In genomic region chr7:123070702-123071286, GRCh38 we compare ENCODE assay signal across 9 cellular contexts.
DNase-seq lines count a peak whose midpoint lies in the region; ATAC-seq and TF ChIP-seq lines count a peak whose summit lies in the region.
"Had no signal": no experiment of that assay in that cellular context is flagged by ENCODE, and none has a peak within 500 bp of the region (broad histone marks: within the 10 kb centered on the region; RNA-seq: fewer than 3 reads in every experiment).

No MANE protein-coding gene starts in this region.

- no peaks in the 10 kb centered on the region for H3K27me3 Mint-ChIP-seq in activated CD4-positive, alpha-beta T cell treated with anti-CD3 and anti-CD28 coated beads, Interleukin-2, amount 10 ng/mL, durations not matched to agents 7 days and 5 days

- H3K27ac Mint-ChIP-seq in activated CD4-positive, alpha-beta T cell treated with anti-CD3 and anti-CD28 coated beads, Interleukin-2, amount 10 ng/mL, durations not matched to agents 7 days and 5 days: no peak overlapping the region

- no peak overlapping the region for H3K4me3 ChIP-seq in HCT116 (replicated peaks in 1 of 2; ENCODE audit: low read depth in 1 of 2, low read length in 2 of 2)
- H3K4me3 ChIP-seq: thoracic aorta had no signal

- BruUV-seq in HCT116 (replicated peaks; lab: Mats Ljungman, UMichigan): no TSS peak

- peak overlapping the region; percentile 17 for H2AFZ ChIP-seq in HCT116 (ENCODE audit: low read depth, low read length, poor library complexity, severe bottlenecking)

- CTCF ChIA-PET in HCT116 (lab: Charles Lee): interaction anchor here (0.9 to 1.8 kb wide), 6 partner anchors 61 to 423 kb away, joined by 3 to 8 read pairs (median 3); no protein-coding TSS in a partner anchor
- CTCF ChIA-PET in activated CD4-positive, alpha-beta T cell treated with anti-CD3 and anti-CD28 coated beads, Interleukin-2, amount 10 ng/mL, durations not matched to agents 7 days and 5 days (lab: Charles Lee): no interaction called here

- DNase-seq in Daoy (ENCODE audit: low read depth) (peak; percentile 25), HCT116 (ENCODE audit: low read depth, low spot score) (peak; percentile 32), RKO (ENCODE audit: low spot score) (peak; percentile 71), iPS-NIHi7 (ENCODE audit: extremely low spot score) (peak; percentile 41)
- DNase-seq in activated CD4-positive, alpha-beta T cell treated with anti-CD3 and anti-CD28 coated beads, Interleukin-2, amount 10 ng/mL, durations not matched to agents 7 days and 5 days: no peak

- no peaks in the 10 kb centered on the region for H3K4me1 Mint-ChIP-seq in activated CD4-positive, alpha-beta T cell treated with anti-CD3 and anti-CD28 coated beads, Interleukin-2, amount 10 ng/mL, durations not matched to agents 7 days and 5 days

- peaks cover 3% of the 10 kb centered on the region for H3K9me3 Mint-ChIP-seq in activated CD4-positive, alpha-beta T cell treated with anti-CD3 and anti-CD28 coated beads, Interleukin-2, amount 10 ng/mL, durations not matched to agents 7 days and 5 days

- POLR2A ChIA-PET in HCT116 (lab: Charles Lee): no interaction called here
- POLR2A ChIA-PET in activated CD4-positive, alpha-beta T cell treated with anti-CD3 and anti-CD28 coated beads, Interleukin-2, amount 10 ng/mL, durations not matched to agents 7 days and 5 days (lab: Charles Lee): no interaction called here

- peak; percentile 80 for ATAC-seq in HCT116
- no peak for ATAC-seq in HG02973 (IDR thresholded peaks at IDR 0.05; ENCODE audit: unreplicated experiment)
- ATAC-seq in HG03439 (IDR thresholded peaks at IDR 0.05; ENCODE audit: unreplicated experiment): no peak
- no peak for ATAC-seq in GM18498 (IDR thresholded peaks at IDR 0.05; ENCODE audit: unreplicated experiment)

- H3K36me3 ChIP-seq in HCT116 (ENCODE audit: control insufficient read depth in 1 of 2, insufficient read depth in 2 of 2, low read length in 2 of 2): no peaks in the 10 kb centered on the region
- H3K36me3 ChIP-seq: thoracic aorta had no signal

- H3K27ac ChIP-seq in HCT116 (ENCODE audit: low read depth, low read length): no peak overlapping the region
- H3K27ac ChIP-seq: thoracic aorta had no signal

- no peak overlapping the region for H3K9ac ChIP-seq in HCT116 (ENCODE audit: low read length)

- H3K4me2 ChIP-seq in HCT116 (ENCODE audit: low read length): no peak overlapping the region

- H3K79me2 ChIP-seq in HCT116 (ENCODE audit: insufficient read depth, low read length): no peaks in the 10 kb centered on the region

- intact Hi-C loops in HCT116 (cut with micrococcal nuclease): loop anchor here (2.0 to 5.0 kb wide), 2 partner anchors 82 to 296 kb away; no protein-coding TSS in a partner anchor

- RAD21 ChIA-PET in HCT116 (lab: Charles Lee; ENCODE audit: low non-redundant PET in 1 of 2, low total read pairs in 2 of 2, uncharacterized antibody in 2 of 2, unreplicated experiment in 2 of 2): interaction anchor here in 1 of 2 experiments (0.9 kb wide), 1 partner anchor 84 kb away, joined by 3 read pairs; no protein-coding TSS in a partner anchor

- TF ChIP-seq RAD21 in HCT116 (IDR thresholded peaks at IDR 0.05; ENCODE audit: low read depth): peak; percentile 72

- H3K9me3 ChIP-seq in HCT116 (ENCODE audit: control insufficient read depth in 1 of 2, insufficient read depth in 1 of 2, low read depth in 1 of 2, low read length in 2 of 2): no peaks in the 10 kb centered on the region
- H3K9me3 ChIP-seq: thoracic aorta had no signal

- no peaks in the 10 kb centered on the region for H3K27me3 ChIP-seq in HCT116 (ENCODE audit: insufficient read depth, low read length)

- H4K20me1 ChIP-seq in HCT116 (ENCODE audit: insufficient read depth): no peaks in the 10 kb centered on the region

- H3K36me3 Mint-ChIP-seq in activated CD4-positive, alpha-beta T cell treated with anti-CD3 and anti-CD28 coated beads, Interleukin-2, amount 10 ng/mL, durations not matched to agents 7 days and 5 days (ENCODE audit: low read depth): no peaks in the 10 kb centered on the region

- no peak overlapping the region for H3K4me3 Mint-ChIP-seq in activated CD4-positive, alpha-beta T cell treated with anti-CD3 and anti-CD28 coated beads, Interleukin-2, amount 10 ng/mL, durations not matched to agents 7 days and 5 days

- peak; percentile 46 to 75 (median 69); a peak in 5 of 6 replicates for TF ChIP-seq CTCF in HCT116 (IDR thresholded peaks at IDR 0.05 in 2 of 3, conservative IDR thresholded peaks at IDR 0.05 in 1 of 3; ENCODE audit: borderline replicate concordance in 1 of 3, insufficient read depth in 1 of 3, low read depth in 2 of 3, low read length in 2 of 3)

- no peaks in the 10 kb centered on the region for H3K9me2 ChIP-seq in HCT116 (ENCODE audit: insufficient read depth)

- H3K4me1 ChIP-seq in HCT116 (ENCODE audit: control insufficient read depth in 1 of 2, insufficient read depth in 2 of 2, low read length in 2 of 2): no peaks in the 10 kb centered on the region

- no peak for TF ChIP-seq POLR2A in HCT116 (IDR thresholded peaks at IDR 0.05; ENCODE audit: borderline replicate concordance, extremely low read depth, insufficient read depth, insufficient read length)

TF ChIP-seq in HCT116, 20 proteins besides CTCF, POLR2A, EP300 and RAD21:
- TF ChIP-seq CEBPB (IDR thresholded peaks at IDR 0.05; ENCODE audit: low read depth): no peak
- no peak for TF ChIP-seq POLR2AphosphoS5 (IDR thresholded peaks at IDR 0.05; ENCODE audit: low read depth, low read length)
- no peak for TF ChIP-seq ZNF274 (IDR thresholded peaks at IDR 0.05; ENCODE audit: low read depth, low read length)
- no peak for TF ChIP-seq JUND (IDR thresholded peaks at IDR 0.05)
- TF ChIP-seq, protein P1, sequence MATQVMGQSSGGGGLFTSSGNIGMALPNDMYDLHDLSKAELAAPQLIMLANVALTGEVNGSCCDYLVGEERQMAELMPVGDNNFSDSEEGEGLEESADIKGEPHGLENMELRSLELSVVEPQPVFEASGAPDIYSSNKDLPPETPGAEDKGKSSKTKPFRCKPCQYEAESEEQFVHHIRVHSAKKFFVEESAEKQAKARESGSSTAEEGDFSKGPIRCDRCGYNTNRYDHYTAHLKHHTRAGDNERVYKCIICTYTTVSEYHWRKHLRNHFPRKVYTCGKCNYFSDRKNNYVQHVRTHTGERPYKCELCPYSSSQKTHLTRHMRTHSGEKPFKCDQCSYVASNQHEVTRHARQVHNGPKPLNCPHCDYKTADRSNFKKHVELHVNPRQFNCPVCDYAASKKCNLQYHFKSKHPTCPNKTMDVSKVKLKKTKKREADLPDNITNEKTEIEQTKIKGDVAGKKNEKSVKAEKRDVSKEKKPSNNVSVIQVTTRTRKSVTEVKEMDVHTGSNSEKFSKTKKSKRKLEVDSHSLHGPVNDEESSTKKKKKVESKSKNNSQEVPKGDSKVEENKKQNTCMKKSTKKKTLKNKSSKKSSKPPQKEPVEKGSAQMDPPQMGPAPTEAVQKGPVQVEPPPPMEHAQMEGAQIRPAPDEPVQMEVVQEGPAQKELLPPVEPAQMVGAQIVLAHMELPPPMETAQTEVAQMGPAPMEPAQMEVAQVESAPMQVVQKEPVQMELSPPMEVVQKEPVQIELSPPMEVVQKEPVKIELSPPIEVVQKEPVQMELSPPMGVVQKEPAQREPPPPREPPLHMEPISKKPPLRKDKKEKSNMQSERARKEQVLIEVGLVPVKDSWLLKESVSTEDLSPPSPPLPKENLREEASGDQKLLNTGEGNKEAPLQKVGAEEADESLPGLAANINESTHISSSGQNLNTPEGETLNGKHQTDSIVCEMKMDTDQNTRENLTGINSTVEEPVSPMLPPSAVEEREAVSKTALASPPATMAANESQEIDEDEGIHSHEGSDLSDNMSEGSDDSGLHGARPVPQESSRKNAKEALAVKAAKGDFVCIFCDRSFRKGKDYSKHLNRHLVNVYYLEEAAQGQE (IDR thresholded peaks at IDR 0.05; ENCODE audit: low read depth): no peak
- TF ChIP-seq ELF1 (IDR thresholded peaks at IDR 0.05; ENCODE audit: borderline replicate concordance, low read depth): no peak
- TF ChIP-seq EZH2phosphoT487 (IDR thresholded peaks at IDR 0.05; ENCODE audit: borderline replicate concordance): no peak
- no peak for TF ChIP-seq SP1 (IDR thresholded peaks at IDR 0.05; ENCODE audit: low read depth)
- no peak for TF ChIP-seq TCF7L2 (IDR thresholded peaks at IDR 0.05; ENCODE audit: borderline replicate concordance, extremely low read depth, insufficient read depth, insufficient read length)
- no peak for TF ChIP-seq EZH2 (IDR thresholded peaks at IDR 0.05)
- no peak for TF ChIP-seq YY1 (IDR thresholded peaks at IDR 0.05; ENCODE audit: extremely low read depth, insufficient replicate concordance, low read depth, low read length)
- no peak for TF ChIP-seq SIN3A (IDR thresholded peaks at IDR 0.05; ENCODE audit: low read depth)
- TF ChIP-seq SRF (IDR thresholded peaks at IDR 0.05; ENCODE audit: low read depth): no peak
- TF ChIP-seq FOSL1 (IDR thresholded peaks at IDR 0.05; ENCODE audit: low read depth): no peak
- TF ChIP-seq, protein P2, sequence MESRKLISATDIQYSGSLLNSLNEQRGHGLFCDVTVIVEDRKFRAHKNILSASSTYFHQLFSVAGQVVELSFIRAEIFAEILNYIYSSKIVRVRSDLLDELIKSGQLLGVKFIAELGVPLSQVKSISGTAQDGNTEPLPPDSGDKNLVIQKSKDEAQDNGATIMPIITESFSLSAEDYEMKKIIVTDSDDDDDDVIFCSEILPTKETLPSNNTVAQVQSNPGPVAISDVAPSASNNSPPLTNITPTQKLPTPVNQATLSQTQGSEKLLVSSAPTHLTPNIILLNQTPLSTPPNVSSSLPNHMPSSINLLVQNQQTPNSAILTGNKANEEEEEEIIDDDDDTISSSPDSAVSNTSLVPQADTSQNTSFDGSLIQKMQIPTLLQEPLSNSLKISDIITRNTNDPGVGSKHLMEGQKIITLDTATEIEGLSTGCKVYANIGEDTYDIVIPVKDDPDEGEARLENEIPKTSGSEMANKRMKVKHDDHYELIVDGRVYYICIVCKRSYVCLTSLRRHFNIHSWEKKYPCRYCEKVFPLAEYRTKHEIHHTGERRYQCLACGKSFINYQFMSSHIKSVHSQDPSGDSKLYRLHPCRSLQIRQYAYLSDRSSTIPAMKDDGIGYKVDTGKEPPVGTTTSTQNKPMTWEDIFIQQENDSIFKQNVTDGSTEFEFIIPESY (IDR thresholded peaks at IDR 0.05; ENCODE audit: extremely low read depth, insufficient replicate concordance, low read length): no peak
- no peak for TF ChIP-seq MAX (IDR thresholded peaks at IDR 0.05)
- TF ChIP-seq, protein P3, sequence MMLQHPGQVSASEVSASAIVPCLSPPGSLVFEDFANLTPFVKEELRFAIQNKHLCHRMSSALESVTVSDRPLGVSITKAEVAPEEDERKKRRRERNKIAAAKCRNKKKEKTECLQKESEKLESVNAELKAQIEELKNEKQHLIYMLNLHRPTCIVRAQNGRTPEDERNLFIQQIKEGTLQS (IDR thresholded peaks at IDR 0.05): no peak
